Comparison of ENCODE assay signal across 2 cellular contexts in the genomic region with DNA sequence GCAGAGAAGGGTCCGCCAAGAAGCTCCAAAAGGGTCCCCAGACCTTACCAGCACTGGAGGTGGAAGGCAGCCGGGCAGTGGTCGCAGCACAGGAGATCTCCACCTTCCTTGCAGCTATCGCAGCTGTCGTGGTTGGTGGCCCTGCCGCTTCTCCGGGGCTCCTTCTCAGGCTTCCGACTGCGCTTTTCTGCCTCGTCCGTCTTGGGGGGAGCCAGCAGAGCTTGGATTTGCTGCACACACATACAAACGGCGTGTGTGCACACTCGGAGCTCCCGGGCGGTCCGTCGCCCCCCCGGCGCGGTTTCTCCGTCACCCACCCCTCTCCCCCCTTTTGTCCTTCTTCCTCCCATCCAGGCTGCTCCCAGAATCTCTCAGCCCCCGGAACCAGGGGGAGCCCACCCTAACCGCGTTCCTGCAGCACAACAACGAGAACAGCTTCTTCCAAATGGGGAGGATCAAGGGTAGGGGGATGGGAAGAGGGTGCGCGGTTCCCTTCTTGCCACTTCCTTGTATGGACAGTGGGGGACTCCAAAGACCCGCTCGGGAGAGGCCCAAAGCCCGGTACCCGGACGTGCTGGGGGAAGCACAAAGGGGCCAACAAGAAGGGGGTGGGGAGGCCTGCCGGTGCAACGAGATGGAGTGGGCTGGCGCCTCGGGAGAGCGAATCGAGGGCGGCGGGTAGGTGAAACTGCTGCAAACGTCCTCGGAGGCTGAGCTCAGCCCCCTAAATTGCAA.
TF ChIP-seq lines count a peak whose summit lies in the region.

No MANE protein-coding gene starts in this region.

TF ChIP-seq in IMR-90, 13 proteins besides CTCF, POLR2A, EP300 and RAD21:
- TF ChIP-seq SMC3 (IDR thresholded peaks at IDR 0.05; ENCODE audit: low read depth, low read length) (no peak), CEBPB (IDR thresholded peaks at IDR 0.05; ENCODE audit: low read depth, low read length) (no peak), MAFK (IDR thresholded peaks at IDR 0.05; ENCODE audit: low read depth, low read length) (no peak)
TF ChIP-seq in IMR-90: peak in this region for 0.

TF ChIP-seq in GM12878, 131 proteins besides CTCF, POLR2A, EP300 and RAD21:
- no peak for TF ChIP-seq CHD2 (IDR thresholded peaks at IDR 0.05; ENCODE audit: borderline replicate concordance, low read depth, low read length)
- peak; percentile 57; the same call in 1 of the 2 replicates for TF ChIP-seq TAF1 (IDR thresholded peaks at IDR 0.05; ENCODE audit: borderline replicate concordance, low read depth, low read length)
- TF ChIP-seq LARP7 (IDR thresholded peaks at IDR 0.05) = no peak
- TF ChIP-seq SPI1 (IDR thresholded peaks at IDR 0.05; ENCODE audit: borderline replicate concordance, insufficient read depth, low read depth, low read length) = peak; percentile 43; the same call in 1 of the 2 replicates
- no peak for TF ChIP-seq KDM1A (IDR thresholded peaks at IDR 0.05; ENCODE audit: borderline replicate concordance)
- no peak for TF ChIP-seq MYB (IDR thresholded peaks at IDR 0.05; ENCODE audit: borderline replicate concordance, low read depth, low read length)
- TF ChIP-seq, protein P1, sequence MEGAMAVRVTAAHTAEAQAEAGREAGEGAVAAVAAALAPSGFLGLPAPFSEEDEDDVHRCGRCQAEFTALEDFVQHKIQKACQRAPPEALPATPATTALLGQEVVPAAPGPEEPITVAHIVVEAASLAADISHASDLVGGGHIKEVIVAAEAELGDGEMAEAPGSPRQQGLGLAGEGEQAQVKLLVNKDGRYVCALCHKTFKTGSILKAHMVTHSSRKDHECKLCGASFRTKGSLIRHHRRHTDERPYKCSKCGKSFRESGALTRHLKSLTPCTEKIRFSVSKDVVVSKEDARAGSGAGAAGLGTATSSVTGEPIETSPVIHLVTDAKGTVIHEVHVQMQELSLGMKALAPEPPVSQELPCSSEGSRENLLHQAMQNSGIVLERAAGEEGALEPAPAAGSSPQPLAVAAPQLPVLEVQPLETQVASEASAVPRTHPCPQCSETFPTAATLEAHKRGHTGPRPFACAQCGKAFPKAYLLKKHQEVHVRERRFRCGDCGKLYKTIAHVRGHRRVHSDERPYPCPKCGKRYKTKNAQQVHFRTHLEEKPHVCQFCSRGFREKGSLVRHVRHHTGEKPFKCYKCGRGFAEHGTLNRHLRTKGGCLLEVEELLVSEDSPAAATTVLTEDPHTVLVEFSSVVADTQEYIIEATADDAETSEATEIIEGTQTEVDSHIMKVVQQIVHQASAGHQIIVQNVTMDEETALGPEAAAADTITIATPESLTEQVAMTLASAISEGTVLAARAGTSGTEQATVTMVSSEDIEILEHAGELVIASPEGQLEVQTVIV (IDR thresholded peaks at IDR 0.05; ENCODE audit: borderline replicate concordance, partially characterized antibody) = no peak
- no peak for TF ChIP-seq NRF1 (conservative IDR thresholded peaks at IDR 0.05; ENCODE audit: low read depth, low read length)
- no peak; the same call in 1 of the 2 replicates for TF ChIP-seq MTA3 (IDR thresholded peaks at IDR 0.05; ENCODE audit: borderline replicate concordance, low read length)
- TF ChIP-seq WRNIP1 (IDR thresholded peaks at IDR 0.05; ENCODE audit: borderline replicate concordance, low read depth, low read length) = no peak
- TF ChIP-seq, protein P2, sequence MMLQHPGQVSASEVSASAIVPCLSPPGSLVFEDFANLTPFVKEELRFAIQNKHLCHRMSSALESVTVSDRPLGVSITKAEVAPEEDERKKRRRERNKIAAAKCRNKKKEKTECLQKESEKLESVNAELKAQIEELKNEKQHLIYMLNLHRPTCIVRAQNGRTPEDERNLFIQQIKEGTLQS (IDR thresholded peaks at IDR 0.05; ENCODE audit: borderline replicate concordance, extremely low read depth, low read depth, low read length) = no peak
- TF ChIP-seq ZBED1 (IDR thresholded peaks at IDR 0.05; ENCODE audit: borderline replicate concordance) = no peak
- TF ChIP-seq, protein P3, sequence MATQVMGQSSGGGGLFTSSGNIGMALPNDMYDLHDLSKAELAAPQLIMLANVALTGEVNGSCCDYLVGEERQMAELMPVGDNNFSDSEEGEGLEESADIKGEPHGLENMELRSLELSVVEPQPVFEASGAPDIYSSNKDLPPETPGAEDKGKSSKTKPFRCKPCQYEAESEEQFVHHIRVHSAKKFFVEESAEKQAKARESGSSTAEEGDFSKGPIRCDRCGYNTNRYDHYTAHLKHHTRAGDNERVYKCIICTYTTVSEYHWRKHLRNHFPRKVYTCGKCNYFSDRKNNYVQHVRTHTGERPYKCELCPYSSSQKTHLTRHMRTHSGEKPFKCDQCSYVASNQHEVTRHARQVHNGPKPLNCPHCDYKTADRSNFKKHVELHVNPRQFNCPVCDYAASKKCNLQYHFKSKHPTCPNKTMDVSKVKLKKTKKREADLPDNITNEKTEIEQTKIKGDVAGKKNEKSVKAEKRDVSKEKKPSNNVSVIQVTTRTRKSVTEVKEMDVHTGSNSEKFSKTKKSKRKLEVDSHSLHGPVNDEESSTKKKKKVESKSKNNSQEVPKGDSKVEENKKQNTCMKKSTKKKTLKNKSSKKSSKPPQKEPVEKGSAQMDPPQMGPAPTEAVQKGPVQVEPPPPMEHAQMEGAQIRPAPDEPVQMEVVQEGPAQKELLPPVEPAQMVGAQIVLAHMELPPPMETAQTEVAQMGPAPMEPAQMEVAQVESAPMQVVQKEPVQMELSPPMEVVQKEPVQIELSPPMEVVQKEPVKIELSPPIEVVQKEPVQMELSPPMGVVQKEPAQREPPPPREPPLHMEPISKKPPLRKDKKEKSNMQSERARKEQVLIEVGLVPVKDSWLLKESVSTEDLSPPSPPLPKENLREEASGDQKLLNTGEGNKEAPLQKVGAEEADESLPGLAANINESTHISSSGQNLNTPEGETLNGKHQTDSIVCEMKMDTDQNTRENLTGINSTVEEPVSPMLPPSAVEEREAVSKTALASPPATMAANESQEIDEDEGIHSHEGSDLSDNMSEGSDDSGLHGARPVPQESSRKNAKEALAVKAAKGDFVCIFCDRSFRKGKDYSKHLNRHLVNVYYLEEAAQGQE (IDR thresholded peaks at IDR 0.05; ENCODE audit: low read depth, low read length) = no peak
- no peak; a peak in 1 of 4 replicates for TF ChIP-seq BHLHE40 (IDR thresholded peaks at IDR 0.05; ENCODE audit: borderline replicate concordance in 1 of 2, low read depth in 2 of 2, low read length in 1 of 2)
- no peak for TF ChIP-seq SMAD5 (IDR thresholded peaks at IDR 0.05; ENCODE audit: low read depth)
- TF ChIP-seq TCF7 (IDR thresholded peaks at IDR 0.05; ENCODE audit: borderline replicate concordance) = no peak
- TF ChIP-seq FOS (IDR thresholded peaks at IDR 0.05; ENCODE audit: borderline replicate concordance, extremely low read depth, insufficient read length) = no peak
- TF ChIP-seq IRF4 (IDR thresholded peaks at IDR 0.05; ENCODE audit: low read depth, low read length) = no peak
- no peak for TF ChIP-seq ZNF384 (IDR thresholded peaks at IDR 0.05; ENCODE audit: borderline replicate concordance, low read depth, low read length)
- no peak for TF ChIP-seq RELA (IDR thresholded peaks at IDR 0.05; ENCODE audit: borderline replicate concordance, partially characterized antibody)
- TF ChIP-seq BRCA1 (IDR thresholded peaks at IDR 0.05; ENCODE audit: low read depth, low read length) = no peak
- TF ChIP-seq EED (IDR thresholded peaks at IDR 0.05; ENCODE audit: low read depth) = peak; percentile 49; the same call in 1 of the 2 replicates
- no peak for TF ChIP-seq RBBP5 (conservative IDR thresholded peaks at IDR 0.05)
- 0 out of 2 replicates have a peak, but pooled peaks have one; percentile 32 for TF ChIP-seq TARDBP (IDR thresholded peaks at IDR 0.05; ENCODE audit: borderline replicate concordance)
- TF ChIP-seq, protein P4, sequence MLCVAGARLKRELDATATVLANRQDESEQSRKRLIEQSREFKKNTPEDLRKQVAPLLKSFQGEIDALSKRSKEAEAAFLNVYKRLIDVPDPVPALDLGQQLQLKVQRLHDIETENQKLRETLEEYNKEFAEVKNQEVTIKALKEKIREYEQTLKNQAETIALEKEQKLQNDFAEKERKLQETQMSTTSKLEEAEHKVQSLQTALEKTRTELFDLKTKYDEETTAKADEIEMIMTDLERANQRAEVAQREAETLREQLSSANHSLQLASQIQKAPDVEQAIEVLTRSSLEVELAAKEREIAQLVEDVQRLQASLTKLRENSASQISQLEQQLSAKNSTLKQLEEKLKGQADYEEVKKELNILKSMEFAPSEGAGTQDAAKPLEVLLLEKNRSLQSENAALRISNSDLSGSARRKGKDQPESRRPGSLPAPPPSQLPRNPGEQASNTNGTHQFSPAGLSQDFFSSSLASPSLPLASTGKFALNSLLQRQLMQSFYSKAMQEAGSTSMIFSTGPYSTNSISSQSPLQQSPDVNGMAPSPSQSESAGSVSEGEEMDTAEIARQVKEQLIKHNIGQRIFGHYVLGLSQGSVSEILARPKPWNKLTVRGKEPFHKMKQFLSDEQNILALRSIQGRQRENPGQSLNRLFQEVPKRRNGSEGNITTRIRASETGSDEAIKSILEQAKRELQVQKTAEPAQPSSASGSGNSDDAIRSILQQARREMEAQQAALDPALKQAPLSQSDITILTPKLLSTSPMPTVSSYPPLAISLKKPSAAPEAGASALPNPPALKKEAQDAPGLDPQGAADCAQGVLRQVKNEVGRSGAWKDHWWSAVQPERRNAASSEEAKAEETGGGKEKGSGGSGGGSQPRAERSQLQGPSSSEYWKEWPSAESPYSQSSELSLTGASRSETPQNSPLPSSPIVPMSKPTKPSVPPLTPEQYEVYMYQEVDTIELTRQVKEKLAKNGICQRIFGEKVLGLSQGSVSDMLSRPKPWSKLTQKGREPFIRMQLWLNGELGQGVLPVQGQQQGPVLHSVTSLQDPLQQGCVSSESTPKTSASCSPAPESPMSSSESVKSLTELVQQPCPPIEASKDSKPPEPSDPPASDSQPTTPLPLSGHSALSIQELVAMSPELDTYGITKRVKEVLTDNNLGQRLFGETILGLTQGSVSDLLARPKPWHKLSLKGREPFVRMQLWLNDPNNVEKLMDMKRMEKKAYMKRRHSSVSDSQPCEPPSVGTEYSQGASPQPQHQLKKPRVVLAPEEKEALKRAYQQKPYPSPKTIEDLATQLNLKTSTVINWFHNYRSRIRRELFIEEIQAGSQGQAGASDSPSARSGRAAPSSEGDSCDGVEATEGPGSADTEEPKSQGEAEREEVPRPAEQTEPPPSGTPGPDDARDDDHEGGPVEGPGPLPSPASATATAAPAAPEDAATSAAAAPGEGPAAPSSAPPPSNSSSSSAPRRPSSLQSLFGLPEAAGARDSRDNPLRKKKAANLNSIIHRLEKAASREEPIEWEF (IDR thresholded peaks at IDR 0.05; ENCODE audit: insufficient replicate concordance, low read depth, low read length) = no peak
- TF ChIP-seq PML (IDR thresholded peaks at IDR 0.05; ENCODE audit: low read length) = no peak
- TF ChIP-seq IKZF1 (conservative IDR thresholded peaks at IDR 0.05) = peak; percentile 6; the same call in 1 of the 2 replicates
- no peak for TF ChIP-seq HDGF (IDR thresholded peaks at IDR 0.05)
- TF ChIP-seq NBN (IDR thresholded peaks at IDR 0.05) = peak; percentile 25; the same call in 1 of the 2 replicates
- TF ChIP-seq, protein P5, sequence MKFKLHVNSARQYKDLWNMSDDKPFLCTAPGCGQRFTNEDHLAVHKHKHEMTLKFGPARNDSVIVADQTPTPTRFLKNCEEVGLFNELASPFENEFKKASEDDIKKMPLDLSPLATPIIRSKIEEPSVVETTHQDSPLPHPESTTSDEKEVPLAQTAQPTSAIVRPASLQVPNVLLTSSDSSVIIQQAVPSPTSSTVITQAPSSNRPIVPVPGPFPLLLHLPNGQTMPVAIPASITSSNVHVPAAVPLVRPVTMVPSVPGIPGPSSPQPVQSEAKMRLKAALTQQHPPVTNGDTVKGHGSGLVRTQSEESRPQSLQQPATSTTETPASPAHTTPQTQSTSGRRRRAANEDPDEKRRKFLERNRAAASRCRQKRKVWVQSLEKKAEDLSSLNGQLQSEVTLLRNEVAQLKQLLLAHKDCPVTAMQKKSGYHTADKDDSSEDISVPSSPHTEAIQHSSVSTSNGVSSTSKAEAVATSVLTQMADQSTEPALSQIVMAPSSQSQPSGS (IDR thresholded peaks at IDR 0.05; ENCODE audit: low read length) = no peak
- TF ChIP-seq DPF2 (IDR thresholded peaks at IDR 0.05) = no peak
- no peak for TF ChIP-seq NFIC (IDR thresholded peaks at IDR 0.05; ENCODE audit: low read depth, low read length)
- TF ChIP-seq CREB1 (IDR thresholded peaks at IDR 0.05; ENCODE audit: low read depth) = peak; percentile 37; the same call in 1 of the 2 replicates
- TF ChIP-seq, protein P6, sequence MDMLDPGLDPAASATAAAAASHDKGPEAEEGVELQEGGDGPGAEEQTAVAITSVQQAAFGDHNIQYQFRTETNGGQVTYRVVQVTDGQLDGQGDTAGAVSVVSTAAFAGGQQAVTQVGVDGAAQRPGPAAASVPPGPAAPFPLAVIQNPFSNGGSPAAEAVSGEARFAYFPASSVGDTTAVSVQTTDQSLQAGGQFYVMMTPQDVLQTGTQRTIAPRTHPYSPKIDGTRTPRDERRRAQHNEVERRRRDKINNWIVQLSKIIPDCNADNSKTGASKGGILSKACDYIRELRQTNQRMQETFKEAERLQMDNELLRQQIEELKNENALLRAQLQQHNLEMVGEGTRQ (IDR thresholded peaks at IDR 0.05; ENCODE audit: borderline replicate concordance, low read depth, low read length) = no peak
- TF ChIP-seq CBFB (IDR thresholded peaks at IDR 0.05; ENCODE audit: low read depth) = 0 out of 2 replicates have a peak, but pooled peaks have one; percentile 41
- TF ChIP-seq GATAD2B (conservative IDR thresholded peaks at IDR 0.05; ENCODE audit: low read depth) = 0 out of 2 replicates have a peak, but pooled peaks have one; percentile 16
- no peak for TF ChIP-seq ZNF622 (IDR thresholded peaks at IDR 0.05)
